37 cellular contexts compared by ENCODE assay signal in genomic region chr5:35203403-35203802, GRCh38. TPM values are rescaled to one million over a fixed set of nuclear protein-coding genes. Genes with fewer than 3 reads are reported as not detected.
"Had no signal": no experiment of that assay in that cellular context is flagged by ENCODE, and none has a peak within 500 bp of the region (broad histone marks: within the 10 kb centered on the region; RNA-seq: fewer than 3 reads in every experiment).

No MANE protein-coding gene starts in this region.

- H3K4me2 ChIP-seq: SK-N-SH had no signal

- H3K4me1 ChIP-seq: SJSA1 had no signal

- FAIRE-seq: bronchial epithelial cell had no signal

- H3K4me3 ChIP-seq: Peyer's patch, SJSA1 had no signal

- ATAC-seq: activated CD8-positive, alpha-beta memory T cell treated with anti-CD3 and anti-CD28 coated beads, Interleukin-2, amount 10 ng/mL, durations not matched to agents 7 days and 5 days; activated naive CD8-positive, alpha-beta T cell treated with anti-CD3 and anti-CD28 coated beads, Interleukin-2, amount 50 U/mL, for 24 hours had no signal

- H3K4me3 Mint-ChIP-seq: activated B cell treated with CpG ODN at 0.5 μM for 24 hours; activated CD4-positive, alpha-beta memory T cell treated with anti-CD3 and anti-CD28 coated beads, Interleukin-2, amount 10 ng/mL, durations not matched to agents 7 days and 5 days; activated CD8-positive, alpha-beta memory T cell treated with anti-CD3 and anti-CD28 coated beads, Interleukin-2, amount 10 ng/mL, durations not matched to agents 7 days and 5 days; activated naive CD4-positive, alpha-beta T cell treated with anti-CD3 and anti-CD28 coated beads, Interleukin-2, amount 10 ng/mL, durations not matched to agents 7 days and 5 days; activated naive CD8-positive, alpha-beta T cell; activated naive CD8-positive, alpha-beta T cell treated with anti-CD3 and anti-CD28 coated beads, Interleukin-2, amount 50 U/mL, for 24 hours; brain; T-helper 1 cell treated with Interleukin-12 subunit alpha and Interleukin-12 subunit beta and Interleukin-4 antibody, amounts not matched to agents 30 μg/mL and 1 μg/mL, for 36 hours; T-helper 2 cell treated with Interferon-gamma antibody and Interleukin-4, amounts not matched to agents 5 μg/mL and 100 μg/mL, for 36 hours had no signal

- H3K27me3 ChIP-seq: Peyer's patch had no signal

- H3K27ac Mint-ChIP-seq: activated B cell treated with CpG ODN at 0.5 μM for 24 hours; activated CD4-positive, alpha-beta memory T cell treated with anti-CD3 and anti-CD28 coated beads, Interleukin-2, amount 10 ng/mL, durations not matched to agents 7 days and 5 days; activated CD8-positive, alpha-beta memory T cell treated with anti-CD3 and anti-CD28 coated beads, Interleukin-2, amount 10 ng/mL, durations not matched to agents 7 days and 5 days; activated naive CD4-positive, alpha-beta T cell treated with anti-CD3 and anti-CD28 coated beads, Interleukin-2, amount 10 ng/mL, durations not matched to agents 7 days and 5 days; activated naive CD8-positive, alpha-beta T cell; activated naive CD8-positive, alpha-beta T cell treated with anti-CD3 and anti-CD28 coated beads, Interleukin-2, amount 50 U/mL, for 24 hours; brain; T-helper 1 cell treated with Interleukin-12 subunit alpha and Interleukin-12 subunit beta and Interleukin-4 antibody, amounts not matched to agents 30 μg/mL and 1 μg/mL, for 36 hours; T-helper 2 cell treated with Interferon-gamma antibody and Interleukin-4, amounts not matched to agents 5 μg/mL and 100 μg/mL, for 36 hours had no signal

- H3K9ac ChIP-seq: SK-N-SH had no signal

- H3K27ac ChIP-seq: SJSA1, VCaP had no signal

- H3K9me3 ChIP-seq: Peyer's patch, SJSA1, SK-N-SH had no signal

- H3K9me2 ChIP-seq: SK-N-SH had no signal

- H3K36me3 Mint-ChIP-seq: activated CD8-positive, alpha-beta memory T cell treated with anti-CD3 and anti-CD28 coated beads, Interleukin-2, amount 10 ng/mL, durations not matched to agents 7 days and 5 days; activated naive CD4-positive, alpha-beta T cell treated with anti-CD3 and anti-CD28 coated beads, Interleukin-2, amount 10 ng/mL, durations not matched to agents 7 days and 5 days; activated naive CD8-positive, alpha-beta T cell; brain had no signal

- H3K9me3 Mint-ChIP-seq: activated B cell treated with CpG ODN at 0.5 μM for 24 hours; activated CD4-positive, alpha-beta memory T cell treated with anti-CD3 and anti-CD28 coated beads, Interleukin-2, amount 10 ng/mL, durations not matched to agents 7 days and 5 days; activated naive CD4-positive, alpha-beta T cell treated with anti-CD3 and anti-CD28 coated beads, Interleukin-2, amount 10 ng/mL, durations not matched to agents 7 days and 5 days; activated naive CD8-positive, alpha-beta T cell treated with anti-CD3 and anti-CD28 coated beads, Interleukin-2, amount 50 U/mL, for 24 hours; brain; T-helper 1 cell treated with Interleukin-12 subunit alpha and Interleukin-12 subunit beta and Interleukin-4 antibody, amounts not matched to agents 30 μg/mL and 1 μg/mL, for 36 hours; T-helper 2 cell treated with Interferon-gamma antibody and Interleukin-4, amounts not matched to agents 5 μg/mL and 100 μg/mL, for 36 hours had no signal

- H3K4me1 Mint-ChIP-seq: activated CD4-positive, alpha-beta memory T cell treated with anti-CD3 and anti-CD28 coated beads, Interleukin-2, amount 10 ng/mL, durations not matched to agents 7 days and 5 days; activated CD8-positive, alpha-beta memory T cell treated with anti-CD3 and anti-CD28 coated beads, Interleukin-2, amount 10 ng/mL, durations not matched to agents 7 days and 5 days; activated naive CD4-positive, alpha-beta T cell treated with anti-CD3 and anti-CD28 coated beads, Interleukin-2, amount 10 ng/mL, durations not matched to agents 7 days and 5 days; activated naive CD8-positive, alpha-beta T cell treated with anti-CD3 and anti-CD28 coated beads, Interleukin-2, amount 50 U/mL, for 24 hours had no signal

- H3K36me3 ChIP-seq: Peyer's patch, SJSA1 had no signal

- DNase-seq: activated B cell treated with CpG ODN at 0.5 μM for 24 hours; activated CD4-positive, alpha-beta memory T cell treated with anti-CD3 and anti-CD28 coated beads, Interleukin-2, amount 10 ng/mL, durations not matched to agents 7 days and 5 days; activated CD4-positive, alpha-beta T cell treated with anti-CD3 and anti-CD28 coated beads for 1 hour; activated CD4-positive, alpha-beta T cell treated with anti-CD3 and anti-CD28 coated beads for 48 hours; activated CD8-positive, alpha-beta memory T cell treated with anti-CD3 and anti-CD28 coated beads for 24 hours; activated CD8-positive, alpha-beta memory T cell treated with anti-CD3 and anti-CD28 coated beads, Interleukin-2, amount 10 ng/mL, durations not matched to agents 7 days and 5 days; activated CD8-positive, alpha-beta memory T cell treated with anti-CD3 and anti-CD28 coated beads, Interleukin-2, amount 50 U/mL, for 48 hours; activated effector memory CD4-positive, alpha-beta T cell treated with Interleukin-2 at 50 U/mL for 16 hours; activated naive CD4-positive, alpha-beta T cell treated with anti-CD3 and anti-CD28 coated beads, Interleukin-2, amount 10 ng/mL, durations not matched to agents 7 days and 5 days; activated naive CD8-positive, alpha-beta T cell treated with anti-CD3 and anti-CD28 coated beads, Interleukin-2, amount 50 U/mL, for 24 hours; activated T-cell treated with anti-CD3 and anti-CD28 coated beads, Interleukin-2, amount 50 U/mL, for 48 hours; anterior cingulate cortex; caudate nucleus; cerebellar nuclear complex; MM.1S; MV-4-11; NCI-H1092; NCI-H146; NCI-H187; NCI-H2029 treated with DMSO at 0.1 percent for 48 hours; NCI-H2107; NCI-H2171; NCI-H510A; NCI-H526; NCI-H748 treated with DMSO at 0.1 percent for 48 hours; NK-92 treated with Interleukin-12 subunit alpha and Interleukin-12 subunit beta, amount 100 ng/mL, for 24 hours; Peyer's patch; RPMI8226; SHP77 treated with DMSO at 0.1 percent for 48 hours; SK-N-SH had no signal

RNA-seq across cellular contexts. Expression of gene PRLR, which starts 26.9 kb away (rescaled TPM):
- total RNA-seq: activated CD4-positive, alpha-beta memory T cell treated with anti-CD3 and anti-CD28 coated beads, Interleukin-2, amount 10 ng/mL, durations not matched to agents 7 days and 5 days; bronchial epithelial cell had no signal
